Comparison of ENCODE assay signal across 18 cellular contexts in the genomic region with DNA sequence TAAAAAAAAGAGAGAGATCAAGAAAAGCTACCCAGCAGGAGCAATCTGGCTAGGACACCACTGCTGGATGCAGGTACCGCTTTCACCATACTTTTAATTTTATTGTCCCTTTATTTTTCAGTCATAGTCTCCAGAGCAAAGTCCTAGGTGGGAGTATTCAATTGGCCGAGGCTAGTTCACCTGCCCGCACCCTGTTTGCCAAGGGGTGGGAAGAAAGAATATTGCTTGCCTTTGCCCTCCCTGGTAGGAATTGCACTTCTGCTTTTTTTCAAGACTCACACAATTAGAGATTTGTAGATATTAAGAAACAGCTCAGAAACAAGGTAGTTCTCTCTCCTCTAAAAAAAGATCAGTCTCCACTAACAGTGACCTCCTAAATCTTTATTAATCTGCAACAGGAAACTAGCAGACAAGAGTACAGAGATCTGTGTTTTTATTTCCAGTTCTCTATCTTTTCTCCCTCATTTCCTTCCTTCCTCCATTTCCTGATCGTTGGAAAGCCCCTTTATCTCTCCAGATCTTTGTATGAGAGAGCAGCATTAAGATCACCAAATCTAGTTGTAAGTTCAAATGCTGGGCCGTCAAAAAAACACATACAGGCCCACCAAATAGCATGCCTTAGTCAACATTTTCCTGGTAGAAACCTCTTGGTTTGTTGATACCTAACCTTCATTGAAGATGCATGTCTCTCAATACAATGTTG. TPM values are rescaled to one million over a fixed set of nuclear protein-coding genes. Genes with fewer than 3 reads are reported as not detected.
DNase-seq lines count a peak whose midpoint lies in the region; TF ChIP-seq lines count a peak whose summit lies in the region.
"Had no signal": no experiment of that assay in that cellular context is flagged by ENCODE, and none has a peak within 500 bp of the region (broad histone marks: within the 10 kb centered on the region; RNA-seq: fewer than 3 reads in every experiment).

No MANE protein-coding gene starts in this region.

- in situ Hi-C loops in transverse colon (cut with MboI; ENCODE audit: low pct_ligation_motif_present in 1 of 4, low pct_unique_long_range_greater_than_20kb in 1 of 4, low sequenced_read_pairs in 3 of 4), result no loop called here

- H3K27me3 ChIP-seq in left ventricle myocardium inferior (ENCODE audit: low read depth), result no peaks in the 10 kb centered on the region
- no peaks in the 10 kb centered on the region for H3K27me3 ChIP-seq in right atrium auricular region
- H3K27me3 ChIP-seq in transverse colon, result no peaks in the 10 kb centered on the region

- no peaks in the 10 kb centered on the region for H3K36me3 ChIP-seq in left ventricle myocardium inferior
- H3K36me3 ChIP-seq in right atrium auricular region, result no peaks in the 10 kb centered on the region
- H3K36me3 ChIP-seq in transverse colon, result no peaks in the 10 kb centered on the region

- WGBS in transverse colon (ENCODE audit: low coverage in 1 of 2), 2 donors, result 41 to 48% methylated on average over 2 to 5 of the region's 5 CpGs

- peak overlapping the region; percentile 57 for H3K27ac Mint-ChIP-seq in endothelial cell (ENCODE audit: unreplicated experiment)
- H3K27ac Mint-ChIP-seq: CD8-positive, alpha-beta T cell had no signal

- H3K36me3 Mint-ChIP-seq in endothelial cell (ENCODE audit: low read depth, unreplicated experiment), result no peaks in the 10 kb centered on the region
- H3K36me3 Mint-ChIP-seq: CD8-positive, alpha-beta T cell had no signal

- H3K27me3 Mint-ChIP-seq in endothelial cell (ENCODE audit: unreplicated experiment), result no peaks in the 10 kb centered on the region

- H3K9me3 Mint-ChIP-seq in endothelial cell (ENCODE audit: unreplicated experiment), result no peaks in the 10 kb centered on the region
- H3K9me3 Mint-ChIP-seq: CD8-positive, alpha-beta T cell had no signal

- H3K9me3 ChIP-seq in left ventricle myocardium inferior (replicated peaks), result no peaks in the 10 kb centered on the region
- H3K9me3 ChIP-seq in right atrium auricular region, result no peaks in the 10 kb centered on the region
- H3K9me3 ChIP-seq in transverse colon, result no peaks in the 10 kb centered on the region
- H3K9me3 ChIP-seq: A549 had no signal

- H3K4me1 ChIP-seq in left ventricle myocardium inferior, result no peaks in the 10 kb centered on the region
- H3K4me1 ChIP-seq in right atrium auricular region, result no peaks in the 10 kb centered on the region
- H3K4me1 ChIP-seq in transverse colon, result peaks cover 0 to 14% (median 0%) of the 10 kb centered on the region in 4 donors
- H3K4me1 ChIP-seq: A549 had no signal

- H3K27ac ChIP-seq in left ventricle myocardium inferior (replicated peaks), result peak overlapping the region; percentile 27
- H3K27ac ChIP-seq in right atrium auricular region, result no peak overlapping the region
- peak overlapping the region; percentile 37 to 63 (median 46) for H3K27ac ChIP-seq in transverse colon
- H3K27ac ChIP-seq: A549 had no signal

- no peak for TF ChIP-seq POLR2A in transverse colon (IDR thresholded peaks at IDR 0.05)

- H3K4me3 Mint-ChIP-seq in endothelial cell (ENCODE audit: unreplicated experiment), result no peak overlapping the region
- H3K4me3 Mint-ChIP-seq: CD8-positive, alpha-beta T cell had no signal

- H3K4me1 Mint-ChIP-seq in endothelial cell (ENCODE audit: unreplicated experiment), result peaks cover 26% of the 10 kb centered on the region

- TF ChIP-seq CTCF in left ventricle myocardium inferior (IDR thresholded peaks at IDR 0.05; ENCODE audit: borderline replicate concordance) (no peak), right atrium auricular region (IDR thresholded peaks at IDR 0.05) (no peak), endothelial cell (IDR thresholded peaks at IDR 0.05; ENCODE audit: unreplicated experiment) (no peak), transverse colon (IDR thresholded peaks at IDR 0.05) (no peak)

- H3K4me3 ChIP-seq in left ventricle myocardium inferior (no peak overlapping the region), right atrium auricular region (no peak overlapping the region), transverse colon (no peak overlapping the region)
- H3K4me3 ChIP-seq: A549 had no signal

- TF ChIP-seq EP300 in transverse colon (IDR thresholded peaks at IDR 0.05; ENCODE audit: low read depth), result no peak

- DNase-seq in left ventricle myocardium inferior (no peak), right atrium auricular region (ENCODE audit: low spot score) (no peak), RPMI8226 (peak; percentile 63), endothelial cell (ENCODE audit: low spot score) (no peak), transverse colon (peak; percentile 47), MV-4-11 (lab: John Stamatoyannopoulos, UW) (no peak), GOT3 (lab: John Stamatoyannopoulos, UW) (no peak), NCI-H187 (lab: John Stamatoyannopoulos, UW) (no peak)
- DNase-seq: CD8-positive, alpha-beta T cell; DMS79 treated with DMSO at 0.1 percent for 48 hours; GDM1; NCI-H1436 treated with DMSO at 0.1 percent for 48 hours; NCI-H2227 treated with DMSO at 0.1 percent for 48 hours; NCI-H524 treated with DMSO at 0.1 percent for 48 hours; SIG-M5; SW 1271 had no signal

- intact Hi-C loops in left ventricle myocardium inferior (cut with micrococcal nuclease), result no loop called here
- intact Hi-C loops in transverse colon (cut with DNase I; ENCODE audit: low total_unique reads), result no loop called here

RNA-seq across cellular contexts. Expression of gene RPGR, which starts 9.4 kb away (rescaled TPM):
- 4.5 TPM for total RNA-seq in left ventricle myocardium inferior
- 10 to 100 TPM in 1 of 2 donors, 1 to 10 TPM in 1; 4.6 to 11.0 TPM for total RNA-seq in right atrium auricular region
- total RNA-seq in endothelial cell (ENCODE audit: unreplicated experiment), result 17.2 TPM
- 10 to 100 TPM; 11.9 to 33.3 (median 23.7) TPM for total RNA-seq in transverse colon

RNA-seq across cellular contexts. Expression of gene OTC, which starts 15.7 kb away (rescaled TPM):
- total RNA-seq in left ventricle myocardium inferior (0.58 TPM), right atrium auricular region (not detected), endothelial cell (ENCODE audit: unreplicated experiment) (not detected), transverse colon (1 to 10 TPM in 1 of 4 donors, under 1 TPM in 1, not detected in 2; 0.95 to 1.4 TPM)
- total RNA-seq: CD8-positive, alpha-beta T cell; H4 had no signal

Comparison
In these comparisons a context has a peak if more than half of its experiments do, and no peak if none do; other contexts are left out.
1. H3K27ac ChIP-seq: peak in left ventricle myocardium inferior (single experiment) and transverse colon (4 of 4); none in right atrium auricular region (0 of 2).
2. DNase-seq: peak in RPMI8226 (single experiment) and transverse colon (single experiment); none in left ventricle myocardium inferior (single experiment), right atrium auricular region (single experiment), endothelial cell (single experiment), MV-4-11 (single experiment), GOT3 (single experiment) and NCI-H187 (0 of 2).